ENCODE assay signal across 20 cellular contexts in genomic region chr5:155250601-155251000, GRCh38.
"Had no signal": no experiment of that assay in that cellular context is flagged by ENCODE, and none has a peak within 500 bp of the region (broad histone marks: within the 10 kb centered on the region; RNA-seq: fewer than 3 reads in every experiment).

No MANE protein-coding gene starts in this region.

- H3K9me3 Mint-ChIP-seq: central memory CD8-positive, alpha-beta T cell; mesothelial cell of epicardium; stimulated activated naive CD8-positive, alpha-beta T cell treated with anti-CD3 and anti-CD28 coated beads, Interleukin-15, Interleukin-2, amounts not matched to agents 100 ng/mL and 50 ng/mL, for 24 hours had no signal

- DNase-seq: activated CD4-positive, alpha-beta T cell treated with anti-CD3 and anti-CD28 coated beads, Interleukin-2, amount 50 U/mL, for 1 hour; activated CD4-positive, CD25-positive, alpha-beta regulatory T cell treated with anti-CD3 and anti-CD28 coated beads, Interleukin-2, amount 50 U/mL, for 72 hours; activated effector memory CD4-positive, alpha-beta T cell treated with anti-CD3 and anti-CD28 coated beads, Interleukin-2, amount 50 U/mL, for 16 hours; activated naive CD4-positive, alpha-beta T cell treated with anti-CD3 and anti-CD28 coated beads, Interleukin-2, amount 50 U/mL, for 16 hours; activated T-cell treated with anti-CD3 and anti-CD28 coated beads, Interleukin-2, amount 50 U/mL, for 72 hours; colonic mucosa; erythroblast; gastrocnemius medialis; head of caudate nucleus; left lung; right cardiac atrium; T1000; transverse colon had no signal

- H3K27ac ChIP-seq: ascending aorta, colonic mucosa, gastrocnemius medialis, left lung, prostate gland, suprapubic skin, transverse colon, vagina had no signal

- H3K4me3 ChIP-seq: ascending aorta, colonic mucosa, gastrocnemius medialis, left lung, prostate gland, suprapubic skin, transverse colon, vagina had no signal

- H3K36me3 ChIP-seq: ascending aorta, colonic mucosa, gastrocnemius medialis, left lung, prostate gland, suprapubic skin, transverse colon, vagina had no signal

- H3K4me1 Mint-ChIP-seq: central memory CD8-positive, alpha-beta T cell; mesothelial cell of epicardium had no signal

- H3K4me3 Mint-ChIP-seq: activated T-cell treated with anti-CD3 and anti-CD28 coated beads, Interleukin-2, amount 50 U/mL, for 72 hours; central memory CD8-positive, alpha-beta T cell; mesothelial cell of epicardium; stimulated activated naive CD8-positive, alpha-beta T cell treated with anti-CD3 and anti-CD28 coated beads, Interleukin-15, Interleukin-2, amounts not matched to agents 100 ng/mL and 50 ng/mL, for 24 hours had no signal

- H3K36me3 Mint-ChIP-seq: mesothelial cell of epicardium had no signal

- H3K27ac Mint-ChIP-seq: activated T-cell treated with anti-CD3 and anti-CD28 coated beads, Interleukin-2, amount 50 U/mL, for 72 hours; mesothelial cell of epicardium; stimulated activated naive CD8-positive, alpha-beta T cell treated with anti-CD3 and anti-CD28 coated beads, Interleukin-15, Interleukin-2, amounts not matched to agents 100 ng/mL and 50 ng/mL, for 24 hours had no signal

- H3K27me3 ChIP-seq: ascending aorta, colonic mucosa, gastrocnemius medialis, left lung, suprapubic skin, transverse colon, vagina had no signal

- H3K27me3 Mint-ChIP-seq: stimulated activated naive CD8-positive, alpha-beta T cell treated with anti-CD3 and anti-CD28 coated beads, Interleukin-15, Interleukin-2, amounts not matched to agents 100 ng/mL and 50 ng/mL, for 24 hours had no signal

- H3K9me3 ChIP-seq: ascending aorta, colonic mucosa, gastrocnemius medialis, left lung, prostate gland, suprapubic skin, transverse colon, vagina had no signal

- H3K4me1 ChIP-seq: ascending aorta, colonic mucosa, gastrocnemius medialis, left lung, prostate gland, transverse colon, vagina had no signal
